Comparison of ENCODE assay signal across 21 cellular contexts in the genomic region with DNA sequence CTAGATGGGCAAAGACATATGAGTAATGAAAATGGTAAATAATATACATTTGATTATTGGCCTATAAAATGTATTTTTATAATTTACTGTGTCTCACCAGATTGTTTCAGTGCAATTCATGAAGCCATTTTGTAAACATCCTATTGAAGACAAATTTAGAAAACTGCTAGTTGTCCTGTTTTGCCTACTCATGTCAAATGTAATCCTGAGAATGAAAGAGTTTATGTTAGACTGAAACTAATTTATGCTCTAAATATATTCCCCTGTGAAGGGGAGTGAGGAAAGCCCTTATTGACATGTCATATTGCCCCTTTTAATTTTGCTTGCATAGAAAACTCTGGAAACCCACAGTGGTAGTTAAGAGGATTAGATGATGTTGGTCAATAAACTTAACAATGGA.
DNase-seq lines count a peak whose midpoint lies in the region; ATAC-seq and TF ChIP-seq lines count a peak whose summit lies in the region.
"Had no signal": no experiment of that assay in that cellular context is flagged by ENCODE, and none has a peak within 500 bp of the region (broad histone marks: within the 10 kb centered on the region; RNA-seq: fewer than 3 reads in every experiment).

No MANE protein-coding gene starts in this region.

- H3K27me3 Mint-ChIP-seq in effector memory CD8-positive, alpha-beta T cell = no peaks in the 10 kb centered on the region
- no peaks in the 10 kb centered on the region for H3K27me3 Mint-ChIP-seq in mesothelial cell of epicardium (ENCODE audit: low read depth)
- H3K27me3 Mint-ChIP-seq: B cell; CD4-positive, alpha-beta T cell had no signal

- H3K36me3 Mint-ChIP-seq in effector memory CD8-positive, alpha-beta T cell (ENCODE audit: insufficient read depth) = no peaks in the 10 kb centered on the region
- H3K36me3 Mint-ChIP-seq in mesothelial cell of epicardium = peaks cover 1% of the 10 kb centered on the region
- H3K36me3 Mint-ChIP-seq: CD8-positive, alpha-beta T cell had no signal

- H3K27me3 ChIP-seq in MM.1S (replicated peaks; ENCODE audit: insufficient read depth, low read length) = no peaks in the 10 kb centered on the region
- H3K27me3 ChIP-seq in PC-3 (ENCODE audit: low read length) = no peaks in the 10 kb centered on the region
- H3K27me3 ChIP-seq: BLaER1 treated with 17β-estradiol and CSF1 and Interleukin-3, amounts not matched to agents 10 nM and 100 nM had no signal

- H3K9me2 ChIP-seq in MM.1S (replicated peaks; ENCODE audit: insufficient read depth, low read length) = no peaks in the 10 kb centered on the region
- no peaks in the 10 kb centered on the region for H3K9me2 ChIP-seq in PC-3 (replicated peaks; ENCODE audit: low read length)

- DNase-seq in MM.1S (peak; percentile 69), PC-3 (no peak), mesothelial cell of epicardium (ENCODE audit: low spot score in 2 of 2, unreplicated experiment in 2 of 2) (no peak)
- DNase-seq in effector memory CD8-positive, alpha-beta T cell = no peak
- DNase-seq: AML-193; CD4-positive, alpha-beta T cell; CD8-positive, alpha-beta T cell; DMS 273 treated with DMSO at 0.1 percent for 48 hours; DMS153; DMS53; DMS79; DND-41; EL; GDM1 had no signal

- TF ChIP-seq CTCF in MM.1S (IDR thresholded peaks at IDR 0.05; ENCODE audit: low read length) (no peak), PC-3 (conservative IDR thresholded peaks at IDR 0.05; ENCODE audit: low read depth, low read length) (no peak), mesothelial cell of epicardium (IDR thresholded peaks at IDR 0.05; ENCODE audit: unreplicated experiment) (no peak)

- CTCF ChIA-PET in PC-3 (lab: Charles Lee) = no interaction called here

- no TSS peak for BruUV-seq in PC-3 (replicated peaks; lab: Mats Ljungman, UMichigan)

- H3K36me3 ChIP-seq in MM.1S (replicated peaks; ENCODE audit: insufficient read depth, low read length) (no peaks in the 10 kb centered on the region), PC-3 (ENCODE audit: low read depth, low read length) (no peaks in the 10 kb centered on the region)

- H3K9ac ChIP-seq in MM.1S (ENCODE audit: low read length) (no peak overlapping the region), PC-3 (ENCODE audit: low read length) (no peak overlapping the region)
- H3K9ac ChIP-seq: BLaER1 treated with 17β-estradiol and CSF1 and Interleukin-3, amounts not matched to agents 10 nM and 100 nM had no signal

- H3K27ac Mint-ChIP-seq in effector memory CD8-positive, alpha-beta T cell = no peak overlapping the region
- no peak overlapping the region for H3K27ac Mint-ChIP-seq in mesothelial cell of epicardium
- H3K27ac Mint-ChIP-seq: B cell; CD4-positive, alpha-beta T cell; CD8-positive, alpha-beta T cell had no signal

- H3K4me3 ChIP-seq in MM.1S (ENCODE audit: low read length) (no peak overlapping the region), PC-3 (ENCODE audit: low read length) (no peak overlapping the region)
- H3K4me3 ChIP-seq: A549; BLaER1 treated with 17β-estradiol and CSF1 and Interleukin-3, amounts not matched to agents 10 nM and 100 nM; GM12878 had no signal

- no peaks in the 10 kb centered on the region for H4K20me1 ChIP-seq in MM.1S (ENCODE audit: insufficient read depth, low read length)
- no peaks in the 10 kb centered on the region for H4K20me1 ChIP-seq in PC-3 (ENCODE audit: low read length)
- H4K20me1 ChIP-seq: BLaER1 treated with 17β-estradiol and CSF1 and Interleukin-3, amounts not matched to agents 10 nM and 100 nM had no signal

- peaks cover 5% of the 10 kb centered on the region; the same call in 1 of the 2 replicates for H3F3A ChIP-seq in MM.1S (ENCODE audit: insufficient read depth, low read length)
- no peaks in the 10 kb centered on the region for H3F3A ChIP-seq in PC-3 (ENCODE audit: low read length, unreplicated experiment)

- intact Hi-C loops in PC-3 (cut with micrococcal nuclease) = no loop called here

- H3K9me3 Mint-ChIP-seq in effector memory CD8-positive, alpha-beta T cell = peaks cover 0 to 2% of the 10 kb centered on the region in 2 donors
- H3K9me3 Mint-ChIP-seq in mesothelial cell of epicardium = peaks cover 3% of the 10 kb centered on the region

- H3K4me1 Mint-ChIP-seq in effector memory CD8-positive, alpha-beta T cell (ENCODE audit: low read depth in 2 of 2) = no peaks in the 10 kb centered on the region
- no peaks in the 10 kb centered on the region for H3K4me1 Mint-ChIP-seq in mesothelial cell of epicardium
- H3K4me1 Mint-ChIP-seq: B cell had no signal

- POLR2A ChIA-PET in PC-3 (lab: Charles Lee; ENCODE audit: unreplicated experiment) = no interaction called here

- H3K4me1 ChIP-seq in MM.1S (ENCODE audit: low read length) = peaks cover 20% of the 10 kb centered on the region
- no peaks in the 10 kb centered on the region for H3K4me1 ChIP-seq in PC-3 (ENCODE audit: insufficient read depth, low read length)
- H3K4me1 ChIP-seq: A549 had no signal

- H3K27ac ChIP-seq in MM.1S (ENCODE audit: low read length) (peak overlapping the region; percentile 27; the same call in 1 of the 2 replicates), PC-3 (ENCODE audit: low read length) (no peak overlapping the region)
- H3K27ac ChIP-seq: 22Rv1; A549; BLaER1 treated with 17β-estradiol and CSF1 and Interleukin-3, amounts not matched to agents 10 nM and 100 nM; C4-2B had no signal

- H3K79me2 ChIP-seq in MM.1S (ENCODE audit: low read length) (no peaks in the 10 kb centered on the region), PC-3 (ENCODE audit: low read length) (no peaks in the 10 kb centered on the region)

- H2AFZ ChIP-seq in MM.1S (ENCODE audit: low read length) (peak overlapping the region; percentile 17; the same call in 1 of the 2 replicates), PC-3 (ENCODE audit: low read length) (no peak overlapping the region)

- ATAC-seq in GM18868 (IDR thresholded peaks at IDR 0.05; ENCODE audit: unreplicated experiment) (peak; percentile 47), PC-3 (peak; percentile 43)
- no peak for ATAC-seq in effector memory CD8-positive, alpha-beta T cell (replicated peaks)
- ATAC-seq: A549; CD8-positive, alpha-beta T cell; GM12878 had no signal

- H3K4me3 Mint-ChIP-seq in effector memory CD8-positive, alpha-beta T cell = no peak overlapping the region
- H3K4me3 Mint-ChIP-seq in mesothelial cell of epicardium = no peak overlapping the region
- H3K4me3 Mint-ChIP-seq: B cell; CD4-positive, alpha-beta T cell; CD8-positive, alpha-beta T cell had no signal

- H3K9me3 ChIP-seq in MM.1S (replicated peaks; ENCODE audit: insufficient read depth, low read length) (0 out of 2 replicates have a peak, but pooled peaks cover 2% of the 10 kb centered on the region), PC-3 (ENCODE audit: low read length) (no peaks in the 10 kb centered on the region)
- H3K9me3 ChIP-seq: A549 had no signal

- H3K4me2 ChIP-seq in MM.1S (ENCODE audit: low read depth, low read length) (peak overlapping the region; percentile 29), PC-3 (ENCODE audit: low read length) (no peak overlapping the region)
- H3K4me2 ChIP-seq: A549; BLaER1 treated with 17β-estradiol and CSF1 and Interleukin-3, amounts not matched to agents 10 nM and 100 nM had no signal
